22 cellular contexts compared by ENCODE assay signal in the genomic region with DNA sequence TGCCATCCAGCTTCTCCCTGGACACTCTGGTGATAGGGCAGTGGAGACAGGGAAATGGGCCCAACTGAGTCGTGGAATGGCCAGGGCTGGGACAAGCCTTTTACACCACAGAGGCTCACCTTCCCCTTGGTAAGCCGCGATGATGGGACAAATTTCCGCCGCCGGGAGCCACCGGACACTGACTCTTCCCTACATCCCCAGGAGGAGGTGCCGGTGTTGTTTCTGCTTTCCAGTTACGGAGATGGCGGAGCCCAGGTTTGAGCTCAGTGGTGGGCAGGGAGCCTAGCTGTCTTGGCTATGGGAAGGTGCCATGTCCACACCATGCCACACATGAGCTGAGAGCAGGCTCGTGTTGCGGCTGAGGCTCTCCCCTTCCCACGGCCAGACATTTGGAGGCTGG. TPM values are rescaled to one million over a fixed set of nuclear protein-coding genes. Genes with fewer than 3 reads are reported as not detected.
A peak's percentile ranks its signal among the peaks of the same experiment; 100 is the strongest.
DNase-seq lines count a peak whose midpoint lies in the region; ATAC-seq, FAIRE-seq and TF ChIP-seq lines count a peak whose summit lies in the region.
"Had no signal": no experiment of that assay in that cellular context is flagged by ENCODE, and none has a peak within 500 bp of the region (broad histone marks: within the 10 kb centered on the region; RNA-seq: fewer than 3 reads in every experiment).

No MANE protein-coding gene starts in this region.

- H3K27ac ChIP-seq in HepG2 (ENCODE audit: extremely low read length, insufficient read depth, low read length) (no peak overlapping the region), right lobe of liver (no peak overlapping the region), foreskin keratinocyte (no peak overlapping the region), osteoblast (ENCODE audit: low read depth, low read length) (no peak overlapping the region), smooth muscle cell (ENCODE audit: low read depth) (no peak overlapping the region), GM23248 (no peak overlapping the region)
- H3K27ac ChIP-seq: 22Rv1, A549, C4-2B had no signal

- peaks cover 3% of the 10 kb centered on the region; the same call in 1 of the 2 replicates for H3K27me3 Mint-ChIP-seq in WTC11 (ENCODE audit: low read depth)
- H3K27me3 Mint-ChIP-seq: CD4-positive, alpha-beta T cell had no signal

- 82% methylated on average over 5 of the region's 13 CpGs for WGBS in HepG2 (ENCODE audit: low lambda C conversion rate)
- WGBS in right lobe of liver (ENCODE audit: insufficient coverage, low coverage, low lambda C conversion rate, missing lambda C conversion rate), result no CpG with 5 or more reads among the region's 13 CpGs
- 84% methylated on average over 13 of the region's 13 CpGs for WGBS in smooth muscle cell (ENCODE audit: low lambda C conversion rate)
- 81 to 92% methylated on average over 12 of the region's 13 CpGs for WGBS in GM23248 (ENCODE audit: low coverage in 1 of 2, low lambda C conversion rate in 2 of 2, missing lambda C conversion rate in 2 of 2), 2 experiments

- peaks cover 54% of the 10 kb centered on the region for H3K4me1 ChIP-seq in HepG2 (ENCODE audit: insufficient read depth, low read length)
- H3K4me1 ChIP-seq in right lobe of liver, result peaks cover 0 to 21% (median 0%) of the 10 kb centered on the region in 4 donors
- H3K4me1 ChIP-seq in foreskin keratinocyte, result no peaks in the 10 kb centered on the region
- peaks cover 5% of the 10 kb centered on the region for H3K4me1 ChIP-seq in osteoblast (ENCODE audit: insufficient read depth, low read length)
- H3K4me1 ChIP-seq in smooth muscle cell (ENCODE audit: low read depth), result no peaks in the 10 kb centered on the region
- H3K4me1 ChIP-seq in GM23248 (ENCODE audit: insufficient read depth), result no peaks in the 10 kb centered on the region
- H3K4me1 ChIP-seq: Caco-2, HAP-1 had no signal

- no peaks in the 10 kb centered on the region for H3K79me2 ChIP-seq in HepG2 (ENCODE audit: insufficient read depth, low read length)
- H3K79me2 ChIP-seq in osteoblast (ENCODE audit: insufficient read depth, low read length), result no peaks in the 10 kb centered on the region
- no peaks in the 10 kb centered on the region for H3K79me2 ChIP-seq in smooth muscle cell (ENCODE audit: low read depth)
- H3K79me2 ChIP-seq in GM23248 (ENCODE audit: insufficient read depth), result no peaks in the 10 kb centered on the region

- no peaks in the 10 kb centered on the region for H3K9me2 ChIP-seq in GM23248 (ENCODE audit: insufficient read depth)

- TF ChIP-seq POLR2A in HepG2 (IDR thresholded peaks at IDR 0.05; ENCODE audit: insufficient read depth in 1 of 2, low read depth in 2 of 2, low read length in 2 of 2) (no peak), right lobe of liver (IDR thresholded peaks at IDR 0.05) (no peak)

- H3F3A ChIP-seq in smooth muscle cell (ENCODE audit: low read depth) (no peaks in the 10 kb centered on the region), GM23248 (ENCODE audit: insufficient read depth) (no peaks in the 10 kb centered on the region)

- H3K4me2 ChIP-seq in HepG2 (ENCODE audit: low read depth, low read length), result no peak overlapping the region
- H3K4me2 ChIP-seq in osteoblast (ENCODE audit: insufficient read depth, low read length), result no peak overlapping the region
- no peak overlapping the region for H3K4me2 ChIP-seq in smooth muscle cell
- no peak overlapping the region for H3K4me2 ChIP-seq in GM23248 (ENCODE audit: unreplicated experiment)
- H3K4me2 ChIP-seq: A549 had no signal

- H3K4me1 Mint-ChIP-seq in WTC11, result no peaks in the 10 kb centered on the region

- TF ChIP-seq CTCF in HepG2 (CRISPR knock-in tag; IDR thresholded peaks at IDR 0.05) (peak; percentile 38), right lobe of liver (IDR thresholded peaks at IDR 0.05) (no peak), WTC11 (IDR thresholded peaks at IDR 0.05) (no peak), foreskin keratinocyte (conservative IDR thresholded peaks at IDR 0.05) (peak; percentile 8), osteoblast (IDR thresholded peaks at IDR 0.05; ENCODE audit: extremely low read depth, low read depth, low read length) (no peak), smooth muscle cell (IDR thresholded peaks at IDR 0.05; ENCODE audit: borderline replicate concordance, insufficient read depth, poor library complexity, severe bottlenecking) (no peak)

- POLR2A ChIA-PET in HepG2 (lab: Yijun Ruan, JAX) (no interaction called here), WTC11 (lab: Charles Lee) (no interaction called here)

- H2AFZ ChIP-seq in HepG2 (ENCODE audit: low read length) (no peak overlapping the region), osteoblast (ENCODE audit: low read length) (no peak overlapping the region), smooth muscle cell (ENCODE audit: low read depth) (no peak overlapping the region), GM23248 (no peak overlapping the region)

- in situ Hi-C loops in HepG2 (cut with HindIII; ENCODE audit: extremely low pct_ligation_motif_present, low pct_unique_long_range_greater_than_20kb) (loop anchor here (5.0 to 25.0 kb wide), 2 partner anchors 138 to 273 kb away; no protein-coding TSS in a partner anchor), GM23248 (cut with MboI) (loop anchor here (10.0 to 25.0 kb wide), 2 partner anchors 141 to 398 kb away; no protein-coding TSS in a partner anchor)

- no peaks in the 10 kb centered on the region for H3K36me3 ChIP-seq in HepG2 (replicated peaks in 1 of 2; ENCODE audit: control insufficient read depth in 1 of 2, insufficient read depth in 2 of 2, low read length in 2 of 2)
- H3K36me3 ChIP-seq in right lobe of liver, result no peaks in the 10 kb centered on the region
- H3K36me3 ChIP-seq in osteoblast (ENCODE audit: insufficient read depth, low read length), result no peaks in the 10 kb centered on the region
- H3K36me3 ChIP-seq in smooth muscle cell (ENCODE audit: low read depth), result no peaks in the 10 kb centered on the region
- no peaks in the 10 kb centered on the region for H3K36me3 ChIP-seq in GM23248 (ENCODE audit: low read depth)
- H3K36me3 ChIP-seq: HAP-1 had no signal

- H3K27me3 ChIP-seq in HepG2 (ENCODE audit: control insufficient read depth in 1 of 2, insufficient read depth in 2 of 2, low read length in 2 of 2), result peaks cover 0 to 13% of the 10 kb centered on the region in 2 experiments; a peak in 4 of 5 replicates
- no peaks in the 10 kb centered on the region for H3K27me3 ChIP-seq in right lobe of liver
- no peaks in the 10 kb centered on the region for H3K27me3 ChIP-seq in foreskin keratinocyte
- peaks cover 2% of the 10 kb centered on the region for H3K27me3 ChIP-seq in osteoblast (ENCODE audit: insufficient read depth, low read length)
- H3K27me3 ChIP-seq in smooth muscle cell (ENCODE audit: low read depth), result no peaks in the 10 kb centered on the region
- H3K27me3 ChIP-seq in GM23248 (replicated peaks; ENCODE audit: insufficient read depth), result peaks cover 7% of the 10 kb centered on the region; the same call in 1 of the 2 replicates

- no peak for ATAC-seq in HepG2
- no peak for ATAC-seq in right lobe of liver
- peak; percentile 11; the same call in 1 of the 2 replicates for ATAC-seq in WTC11
- no peak for ATAC-seq in foreskin keratinocyte
- ATAC-seq: A549, GM12878, K562 had no signal

- H4K20me1 ChIP-seq in HepG2 (ENCODE audit: insufficient read depth, low read length) (no peaks in the 10 kb centered on the region), osteoblast (ENCODE audit: insufficient read depth, low read length) (no peaks in the 10 kb centered on the region), smooth muscle cell (ENCODE audit: low read depth) (no peaks in the 10 kb centered on the region), GM23248 (ENCODE audit: insufficient read depth) (no peaks in the 10 kb centered on the region)

- no peaks in the 10 kb centered on the region for H3K36me3 Mint-ChIP-seq in WTC11

- TF ChIP-seq EP300 in HepG2 (IDR thresholded peaks at IDR 0.05; ENCODE audit: low read depth in 2 of 2, low read length in 2 of 2), result no peak
- no peak for TF ChIP-seq EP300 in HepG2 (CRISPR knock-in tag; IDR thresholded peaks at IDR 0.05; ENCODE audit: borderline replicate concordance)

- H3K9me3 ChIP-seq in HepG2 (ENCODE audit: low read length), result no peaks in the 10 kb centered on the region
- H3K9me3 ChIP-seq in right lobe of liver, result no peaks in the 10 kb centered on the region
- no peaks in the 10 kb centered on the region for H3K9me3 ChIP-seq in osteoblast (ENCODE audit: low read depth, low read length)
- no peaks in the 10 kb centered on the region for H3K9me3 ChIP-seq in smooth muscle cell (replicated peaks; ENCODE audit: low read depth)
- no peaks in the 10 kb centered on the region for H3K9me3 ChIP-seq in GM23248 (ENCODE audit: low read depth)
- H3K9me3 ChIP-seq: A549, Caco-2, HAP-1 had no signal

- no TSS peak for BruUV-seq in HepG2 (replicated peaks; lab: Mats Ljungman, UMichigan)

- FAIRE-seq in HepG2 (lab: Jason Lieb, UNC), result no peak
- FAIRE-seq: A549, GM12878, GM19239, K562 had no signal

- no peak for TF ChIP-seq RAD21 in HepG2 (CRISPR knock-in tag; IDR thresholded peaks at IDR 0.05)

- intact Hi-C loops in HepG2 (cut with micrococcal nuclease; ENCODE audit: unreplicated experiment), result no loop called here
- intact Hi-C loops in right lobe of liver (cut with DNase I), result loop anchor here (5.0 kb wide), 2 partner anchors 133 to 143 kb away; no protein-coding TSS in a partner anchor

- no peak overlapping the region for H3K9ac ChIP-seq in HepG2 (ENCODE audit: insufficient read depth, low read depth, low read length)
- no peak overlapping the region for H3K9ac ChIP-seq in smooth muscle cell (ENCODE audit: low read depth)
- H3K9ac ChIP-seq in GM23248, result no peak overlapping the region

- no peak overlapping the region for H3K27ac Mint-ChIP-seq in WTC11
- H3K27ac Mint-ChIP-seq: CD4-positive, alpha-beta T cell had no signal

- DNase-seq in HepG2 (ENCODE audit: low spot score), result no peak
- no peak for DNase-seq in right lobe of liver
- peak; percentile 55 for DNase-seq in WTC11 (ENCODE audit: low spot score)
- DNase-seq in foreskin keratinocyte, result no peak
- peak; percentile 29 for DNase-seq in osteoblast (ENCODE audit: insufficient read length, low spot score, missing footprints)
- DNase-seq in D341Med (ENCODE audit: low spot score), result no peak
- DNase-seq in smooth muscle cell (lab: John Stamatoyannopoulos, UW; ENCODE audit: unreplicated experiment), result no peak
- DNase-seq in GM23248, result no peak
- DNase-seq: AML-193; Caco-2; CD4-positive, alpha-beta T cell; DMS153; DMS79; GF-D8 had no signal

- no peak overlapping the region for H3K4me3 Mint-ChIP-seq in WTC11
- H3K4me3 Mint-ChIP-seq: CD4-positive, alpha-beta T cell had no signal

- no peak overlapping the region for H3K4me3 ChIP-seq in HepG2 (replicated peaks in 1 of 3; ENCODE audit: insufficient read depth in 1 of 3, low read depth in 2 of 3, low read length in 3 of 3)
- H3K4me3 ChIP-seq in right lobe of liver, result no peak overlapping the region
- H3K4me3 ChIP-seq in osteoblast (ENCODE audit: insufficient read depth, low read length), result no peak overlapping the region
- no peak overlapping the region for H3K4me3 ChIP-seq in smooth muscle cell
- H3K4me3 ChIP-seq in GM23248, result no peak overlapping the region
- H3K4me3 ChIP-seq: A549, GM12878, HAP-1, K562 had no signal

- H3K9me3 Mint-ChIP-seq in WTC11, result no peaks in the 10 kb centered on the region
- H3K9me3 Mint-ChIP-seq: CD4-positive, alpha-beta T cell had no signal

- CTCF ChIA-PET in HepG2 (lab: Yijun Ruan, JAX; ENCODE audit: low intra/inter-chr PET ratio, low total read pairs), result no interaction called here
- CTCF ChIA-PET in WTC11 (lab: Charles Lee), result interaction anchor here (0.6 to 1.9 kb wide), 18 partner anchors 10 to 429 kb away, joined by 3 to 26 read pairs (median 6); no protein-coding TSS in a partner anchor

RNA-seq across cellular contexts. Expression of a gene that starts 19.9 kb away (rescaled TPM):
- 10.5 and 16.6 TPM in 2 replicates for total RNA-seq in HepG2 (2016; rRNA removed; fragmentation: Illumina TruSeq; extraction: Trizol)
- total RNA-seq in HepG2 (2016; cell fraction: cytosol; rRNA removed; fragmentation: Illumina TruSeq; extraction: Trizol; ENCODE audit: low read depth), result 2.8 and 5.4 TPM in 2 replicates
- total RNA-seq in HepG2 (2016; cell fraction: insoluble cytoplasmic fraction; rRNA removed; fragmentation: Illumina TruSeq; extraction: Trizol), result 7.9 and 14.6 TPM in 2 replicates
- total RNA-seq in HepG2 (2016; cell fraction: membrane; rRNA removed; fragmentation: Illumina TruSeq; extraction: Trizol), result 9.4 and 9.8 TPM in 2 replicates
- total RNA-seq in HepG2 (2016; cell fraction: nucleus; rRNA removed; fragmentation: Illumina TruSeq; extraction: Trizol), result 21.0 and 29.3 TPM in 2 replicates
- 11.4 and 12.0 TPM in 2 replicates for polyA plus RNA-seq in HepG2 (2011; rRNA removed)
- polyA plus RNA-seq in HepG2 (2011; cell fraction: cytosol; rRNA removed), result 3.1 and 5.3 TPM in 2 replicates
- 98.4 and 126 TPM in 2 replicates for polyA plus RNA-seq in HepG2 (2011; cell fraction: nucleus; rRNA removed)
- 29.1 and 39.4 TPM in 2 replicates for polyA plus RNA-seq in HepG2 (2012)
- 3.2 and 4.2 TPM in 2 replicates for polyA plus RNA-seq in HepG2 (2016; cell fraction: cytosol; fragmentation: Illumina TruSeq; extraction: Trizol; ENCODE audit: low read depth)
- 18.9 and 27.7 TPM in 2 replicates for polyA plus RNA-seq in HepG2 (2016; cell fraction: insoluble cytoplasmic fraction; fragmentation: Illumina TruSeq; extraction: Trizol; ENCODE audit: low read depth)
- polyA plus RNA-seq in HepG2 (2016; cell fraction: membrane; fragmentation: Illumina TruSeq; extraction: Trizol; ENCODE audit: low read depth), result 4.9 and 6.5 TPM in 2 replicates
- 87.2 and 94.8 TPM in 2 replicates for polyA plus RNA-seq in HepG2 (2016; cell fraction: nucleus; fragmentation: Illumina TruSeq; extraction: Trizol; ENCODE audit: insufficient read depth, low read depth)
- polyA minus RNA-seq in HepG2 (2011; rRNA and poly(A)+ RNA removed; ENCODE audit: low replicate concordance), result 8.4 and 22.7 TPM in 2 replicates
- 15.8 and 17.9 TPM in 2 replicates for polyA minus RNA-seq in HepG2 (2011; cell fraction: cytosol; rRNA and poly(A)+ RNA removed)
- 32.8 and 40.0 TPM in 2 replicates for polyA minus RNA-seq in HepG2 (2011; cell fraction: nucleus; rRNA and poly(A)+ RNA removed)
- total RNA-seq in right lobe of liver, result 1 to 10 TPM in 5 of 6 experiments, under 1 TPM in 1; 0.43 to 3.6 (median 1.3) TPM
- total RNA-seq in WTC11 (2021), result 113 to 121 TPM (median 120 TPM) in 3 replicates
- 0.04 and 0.14 TPM in 2 replicates for total RNA-seq in foreskin keratinocyte
- polyA plus RNA-seq in foreskin keratinocyte, result 0.10 TPM in 1 of 2 replicates, not detected in the other
- not detected in 2 replicates for total RNA-seq in osteoblast
- 0.31 TPM in 1 of 2 replicates, not detected in the other for total RNA-seq in smooth muscle cell
- polyA plus RNA-seq in smooth muscle cell, result 0.20 and 0.27 TPM in 2 replicates
- total RNA-seq in GM23248 (2014; rRNA removed; shearing (Covaris generic)), result not detected in 2 replicates
- not detected in 2 replicates for polyA plus RNA-seq in GM23248 (2016; fragmentation: Nextera tagmentation; extraction: Ambion mirVana)
- polyA plus RNA-seq: BJ, GM12878 had no signal

RNA-seq across cellular contexts. Expression of a gene that starts 30.0 kb away (rescaled TPM):
- total RNA-seq in HepG2 (2016; rRNA removed; fragmentation: Illumina TruSeq; extraction: Trizol) (77.1 and 92.1 TPM in 2 replicates), right lobe of liver (100 to 1,000 TPM in 1 of 6 experiments, 10 to 100 TPM in 5; 35.6 to 103 (median 65.1) TPM), WTC11 (2021) (35.6 to 41.3 TPM (median 37.7 TPM) in 3 replicates), foreskin keratinocyte (15.8 and 17.7 TPM in 2 replicates), osteoblast (33.6 and 34.7 TPM in 2 replicates), smooth muscle cell (31.5 and 34.3 TPM in 2 replicates)
- total RNA-seq in HepG2 (2016; cell fraction: cytosol; rRNA removed; fragmentation: Illumina TruSeq; extraction: Trizol; ENCODE audit: low read depth), result 104 and 127 TPM in 2 replicates
- total RNA-seq in HepG2 (2016; cell fraction: insoluble cytoplasmic fraction; rRNA removed; fragmentation: Illumina TruSeq; extraction: Trizol), result 66.8 and 94.8 TPM in 2 replicates
- 149 and 180 TPM in 2 replicates for total RNA-seq in HepG2 (2016; cell fraction: membrane; rRNA removed; fragmentation: Illumina TruSeq; extraction: Trizol)
- 48.9 and 58.7 TPM in 2 replicates for total RNA-seq in HepG2 (2016; cell fraction: nucleus; rRNA removed; fragmentation: Illumina TruSeq; extraction: Trizol)
- polyA plus RNA-seq in HepG2 (2011; rRNA removed) (81.2 and 109 TPM in 2 replicates), foreskin keratinocyte (24.6 and 29.8 TPM in 2 replicates), smooth muscle cell (53.7 and 66.8 TPM in 2 replicates), GM23248 (2016; fragmentation: Nextera tagmentation; extraction: Ambion mirVana) (42.9 and 44.2 TPM in 2 replicates)
- polyA plus RNA-seq in HepG2 (2011; cell fraction: cytosol; rRNA removed), result 83.2 and 110 TPM in 2 replicates
- polyA plus RNA-seq in HepG2 (2011; cell fraction: nucleus; rRNA removed), result 62.3 and 83.6 TPM in 2 replicates
- 77.3 and 145 TPM in 2 replicates for polyA plus RNA-seq in HepG2 (2012)
- 196 and 226 TPM in 2 replicates for polyA plus RNA-seq in HepG2 (2016; cell fraction: cytosol; fragmentation: Illumina TruSeq; extraction: Trizol; ENCODE audit: low read depth)
- 104 and 130 TPM in 2 replicates for polyA plus RNA-seq in HepG2 (2016; cell fraction: insoluble cytoplasmic fraction; fragmentation: Illumina TruSeq; extraction: Trizol; ENCODE audit: low read depth)
- 235 and 242 TPM in 2 replicates for polyA plus RNA-seq in HepG2 (2016; cell fraction: membrane; fragmentation: Illumina TruSeq; extraction: Trizol; ENCODE audit: low read depth)
- polyA plus RNA-seq in HepG2 (2016; cell fraction: nucleus; fragmentation: Illumina TruSeq; extraction: Trizol; ENCODE audit: insufficient read depth, low read depth), result 122 and 127 TPM in 2 replicates
- 22.5 and 101 TPM in 2 replicates for polyA minus RNA-seq in HepG2 (2011; rRNA and poly(A)+ RNA removed; ENCODE audit: low replicate concordance)
- polyA minus RNA-seq in HepG2 (2011; cell fraction: cytosol; rRNA and poly(A)+ RNA removed), result 26.1 and 26.7 TPM in 2 replicates
- 17.8 and 21.8 TPM in 2 replicates for polyA minus RNA-seq in HepG2 (2011; cell fraction: nucleus; rRNA and poly(A)+ RNA removed)
- 19.1 and 24.9 TPM in 2 replicates for total RNA-seq in GM23248 (2014; rRNA removed; shearing (Covaris generic))

Comparison
In these comparisons a context has a peak if more than half of its experiments do, and no peak if none do; other contexts are left out.
1. CTCF ChIP-seq: peak in HepG2 (single experiment) and foreskin keratinocyte (single experiment); none in right lobe of liver (0 of 4), WTC11 (single experiment), osteoblast (single experiment) and smooth muscle cell (single experiment).
2. DNase-seq: peak in WTC11 (single experiment) and osteoblast (single experiment); none in HepG2 (single experiment), right lobe of liver (0 of 3), foreskin keratinocyte (0 of 2), D341Med (single experiment), smooth muscle cell (single experiment) and GM23248 (single experiment).